8 cellular contexts compared by ENCODE assay signal in the genomic region with DNA sequence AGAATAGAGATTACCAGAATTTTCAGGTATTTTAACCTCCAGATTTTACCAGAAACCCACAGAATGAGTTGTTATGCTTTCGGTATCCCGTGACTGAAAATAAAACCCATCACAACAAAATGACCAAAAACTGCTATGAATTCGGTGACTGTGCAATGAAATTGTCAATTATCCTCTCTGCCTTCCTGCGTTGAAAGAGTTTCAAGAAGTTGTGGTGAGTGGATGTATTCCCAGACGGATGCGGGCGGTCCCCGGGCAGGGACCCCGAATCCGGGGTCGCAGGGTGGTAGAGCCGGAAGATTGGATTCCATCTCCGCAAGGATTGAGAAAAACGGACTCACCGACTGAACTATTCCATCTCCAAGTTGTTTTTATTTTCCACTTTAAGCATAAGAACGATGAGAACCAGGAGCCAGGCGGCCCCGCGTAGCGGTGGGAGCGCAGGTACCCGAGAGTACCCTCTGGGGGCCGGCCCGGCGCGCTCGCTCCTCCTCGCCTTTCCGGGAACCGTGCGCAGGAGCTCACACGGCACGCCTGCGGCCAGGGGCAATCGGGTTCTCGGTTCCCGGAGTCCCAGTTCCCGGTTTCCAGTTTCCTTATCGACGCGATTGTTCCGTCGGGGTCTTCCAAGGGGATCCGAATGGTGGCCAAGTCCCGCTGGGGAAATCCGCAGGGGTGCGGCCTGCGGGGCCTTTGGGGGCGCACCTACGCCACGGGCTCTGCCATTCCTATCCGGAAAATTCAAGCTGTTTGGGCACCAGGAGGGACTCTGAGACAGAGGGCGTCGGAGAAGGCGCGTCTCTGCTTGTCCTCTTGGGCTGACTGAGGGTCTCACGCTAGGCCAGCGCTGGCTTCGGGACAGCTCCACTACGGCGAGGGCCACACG.
A peak's percentile ranks its signal among the peaks of the same experiment; 100 is the strongest.
DNase-seq lines count a peak whose midpoint lies in the region; ATAC-seq and TF ChIP-seq lines count a peak whose summit lies in the region.

No MANE protein-coding gene starts in this region.

- no peak for TF ChIP-seq CTCF in sigmoid colon (IDR thresholded peaks at IDR 0.05)

- H3K4me1 ChIP-seq in esophagus (ENCODE audit: control insufficient read depth in 2 of 2, insufficient read depth in 2 of 2, low read length in 1 of 2) = peaks cover 3 to 6% of the 10 kb centered on the region in 2 donors
- H3K4me1 ChIP-seq in sigmoid colon = peaks cover 0 to 18% (median 16%) of the 10 kb centered on the region in 4 donors

- POLR2A ChIA-PET in activated CD4-positive, alpha-beta T cell treated with anti-CD3 and anti-CD28 coated beads, Interleukin-2, amount 10 ng/mL, durations not matched to agents 7 days and 5 days (lab: Charles Lee) = interaction anchor here (1.5 kb wide), 1 partner anchor 11 kb away, joined by 10 read pairs; no protein-coding TSS in a partner anchor

- no peak for TF ChIP-seq EP300 in sigmoid colon (IDR thresholded peaks at IDR 0.05)

- 24% methylated on average over 62 of the region's 62 CpGs for WGBS in esophagus, 2 donors
- WGBS in sigmoid colon, 2 donors = 25 to 72% methylated on average over 62 of the region's 62 CpGs

- H3K9me3 ChIP-seq in esophagus (ENCODE audit: control insufficient read depth in 2 of 2, insufficient read depth in 1 of 2, low read depth in 1 of 2, low read length in 1 of 2) (no peaks in the 10 kb centered on the region), sigmoid colon (no peaks in the 10 kb centered on the region)

- no peak for TF ChIP-seq POLR2A in sigmoid colon (IDR thresholded peaks at IDR 0.05)

- ATAC-seq in GM18870 (IDR thresholded peaks at IDR 0.05; ENCODE audit: unreplicated experiment) (peak; percentile 44), HG02623 (IDR thresholded peaks at IDR 0.05; ENCODE audit: unreplicated experiment) (no peak)

- H3K27me3 ChIP-seq in esophagus (ENCODE audit: control insufficient read depth in 1 of 2, insufficient read depth in 2 of 2, low read length in 2 of 2) (no peaks in the 10 kb centered on the region), sigmoid colon (peaks cover 23 to 67% (median 41%) of the 10 kb centered on the region in 3 donors)

- peak overlapping the region; percentile 17 to 25 for H3K4me3 ChIP-seq in esophagus (ENCODE audit: low read depth in 1 of 2, low read length in 2 of 2)
- peak overlapping the region in 2 of 4 donors; percentile 23 to 24 for H3K4me3 ChIP-seq in sigmoid colon

- CTCF ChIA-PET in activated CD4-positive, alpha-beta T cell treated with anti-CD3 and anti-CD28 coated beads, Interleukin-2, amount 10 ng/mL, durations not matched to agents 7 days and 5 days (lab: Charles Lee) = interaction anchor here (0.7 to 5.1 kb wide), 4 partner anchors 12 to 294 kb away, joined by 3 to 37 read pairs (median 6); no protein-coding TSS in a partner anchor

- intact Hi-C loops in sigmoid colon (cut with DNase I) = no loop called here

- H3K27ac Mint-ChIP-seq in activated CD4-positive, alpha-beta T cell treated with anti-CD3 and anti-CD28 coated beads, Interleukin-2, amount 10 ng/mL, durations not matched to agents 7 days and 5 days = peak overlapping the region; percentile 91

- peak; percentile 42 for DNase-seq in activated CD4-positive, alpha-beta T cell treated with anti-CD3 and anti-CD28 coated beads, Interleukin-2, amount 10 ng/mL, durations not matched to agents 7 days and 5 days
- DNase-seq in sigmoid colon (peak; percentile 56), SHP77 treated with DMSO at 0.1 percent for 48 hours (lab: John Stamatoyannopoulos, UW) (no peak), NCI-H1105 (lab: John Stamatoyannopoulos, UW) (no peak), ureter (ENCODE audit: low spot score) (no peak)

- H3K36me3 Mint-ChIP-seq in activated CD4-positive, alpha-beta T cell treated with anti-CD3 and anti-CD28 coated beads, Interleukin-2, amount 10 ng/mL, durations not matched to agents 7 days and 5 days (ENCODE audit: low read depth) = peaks cover 29% of the 10 kb centered on the region

- H3K27ac ChIP-seq in esophagus (ENCODE audit: low read depth in 2 of 2, low read length in 1 of 2) (no peak overlapping the region), sigmoid colon (no peak overlapping the region)

- H3K36me3 ChIP-seq in esophagus (ENCODE audit: control insufficient read depth in 2 of 2, insufficient read depth in 2 of 2, low read length in 1 of 2) (no peaks in the 10 kb centered on the region), sigmoid colon (no peaks in the 10 kb centered on the region)

- peaks cover 73% of the 10 kb centered on the region for H3K4me1 Mint-ChIP-seq in activated CD4-positive, alpha-beta T cell treated with anti-CD3 and anti-CD28 coated beads, Interleukin-2, amount 10 ng/mL, durations not matched to agents 7 days and 5 days

- H3K4me3 Mint-ChIP-seq in activated CD4-positive, alpha-beta T cell treated with anti-CD3 and anti-CD28 coated beads, Interleukin-2, amount 10 ng/mL, durations not matched to agents 7 days and 5 days = peak overlapping the region; percentile 85

- H3K9me3 Mint-ChIP-seq in activated CD4-positive, alpha-beta T cell treated with anti-CD3 and anti-CD28 coated beads, Interleukin-2, amount 10 ng/mL, durations not matched to agents 7 days and 5 days = peaks cover 7% of the 10 kb centered on the region

- peaks cover 10% of the 10 kb centered on the region for H3K27me3 Mint-ChIP-seq in activated CD4-positive, alpha-beta T cell treated with anti-CD3 and anti-CD28 coated beads, Interleukin-2, amount 10 ng/mL, durations not matched to agents 7 days and 5 days

Comparison
In these comparisons a context has a peak if more than half of its experiments do, and no peak if none do; other contexts are left out.
1. DNase-seq: peak in activated CD4-positive, alpha-beta T cell treated with anti-CD3 and anti-CD28 coated beads, Interleukin-2, amount 10 ng/mL, durations not matched to agents 7 days and 5 days (single experiment) and sigmoid colon (single experiment); none in SHP77 treated with DMSO at 0.1 percent for 48 hours (single experiment), NCI-H1105 (single experiment) and ureter (single experiment).